Comparison of ENCODE assay signal across 8 cellular contexts in genomic region chr5:132370241-132370820, GRCh38. TPM values are rescaled to one million over a fixed set of nuclear protein-coding genes. Genes with fewer than 3 reads are reported as not detected.
DNase-seq lines count a peak whose midpoint lies in the region; ATAC-seq and TF ChIP-seq lines count a peak whose summit lies in the region.

No MANE protein-coding gene starts in this region.

- DNase-seq in activated CD4-positive, alpha-beta memory T cell treated with anti-CD3 and anti-CD28 coated beads for 36 hours: no peak
- DNase-seq in left cardiac atrium (peak; percentile 34), sigmoid colon (no peak), NCI-H446 treated with DMSO at 0.1 percent for 48 hours (lab: John Stamatoyannopoulos, UW) (no peak), GDM1 (lab: John Stamatoyannopoulos, UW) (no peak), NCI-H748 (lab: John Stamatoyannopoulos, UW; ENCODE audit: unreplicated experiment) (no peak)

- no peak for TF ChIP-seq POLR2A in sigmoid colon (IDR thresholded peaks at IDR 0.05)

- intact Hi-C loops in activated CD4-positive, alpha-beta memory T cell treated with anti-CD3 and anti-CD28 coated beads for 36 hours (cut with micrococcal nuclease): no loop called here
- intact Hi-C loops in left cardiac atrium (cut with DNase I) (loop anchor here in 1 of 2 donors (10.0 kb wide), 2 partner anchors 76 to 454 kb away; partner anchors contain the start of gene SLC22A4), sigmoid colon (cut with DNase I) (no loop called here)

- H3K9me3 ChIP-seq in sigmoid colon: no peaks in the 10 kb centered on the region

- H3K4me1 Mint-ChIP-seq in activated CD4-positive, alpha-beta memory T cell treated with anti-CD3 and anti-CD28 coated beads for 36 hours (ENCODE audit: low read depth): peaks cover 24% of the 10 kb centered on the region

- H3K27ac Mint-ChIP-seq in activated CD4-positive, alpha-beta memory T cell treated with anti-CD3 and anti-CD28 coated beads for 36 hours: peak overlapping the region; percentile 42

- no peak for TF ChIP-seq EP300 in sigmoid colon (IDR thresholded peaks at IDR 0.05)

- POLR2A ChIA-PET in activated CD4-positive, alpha-beta memory T cell treated with anti-CD3 and anti-CD28 coated beads for 36 hours (lab: Charles Lee): interaction anchor here (1.7 kb wide), 1 partner anchor 77 kb away, joined by 18 read pairs; the partner anchor contains the start of gene SLC22A4

- H3K36me3 Mint-ChIP-seq in activated CD4-positive, alpha-beta memory T cell treated with anti-CD3 and anti-CD28 coated beads for 36 hours: no peaks in the 10 kb centered on the region

- H3K4me1 ChIP-seq in sigmoid colon: peaks cover 0 to 34% (median 27%) of the 10 kb centered on the region in 4 donors

- no peaks in the 10 kb centered on the region for H3K9me3 Mint-ChIP-seq in activated CD4-positive, alpha-beta memory T cell treated with anti-CD3 and anti-CD28 coated beads for 36 hours

- peak; percentile 10 for ATAC-seq in GM21717 (IDR thresholded peaks at IDR 0.05; ENCODE audit: unreplicated experiment)
- peak; percentile 2 to 19 for ATAC-seq in left cardiac atrium
- no peak for ATAC-seq in HG03139 (IDR thresholded peaks at IDR 0.05; ENCODE audit: unreplicated experiment)

- no peak for TF ChIP-seq CTCF in sigmoid colon (IDR thresholded peaks at IDR 0.05)

- H3K4me3 ChIP-seq in sigmoid colon: peak overlapping the region; percentile 60 to 80 (median 76)

- no peaks in the 10 kb centered on the region for H3K27me3 ChIP-seq in sigmoid colon

- H3K27me3 Mint-ChIP-seq in activated CD4-positive, alpha-beta memory T cell treated with anti-CD3 and anti-CD28 coated beads for 36 hours: no peaks in the 10 kb centered on the region

- no peaks in the 10 kb centered on the region for H3K36me3 ChIP-seq in sigmoid colon

- peak overlapping the region; percentile 83 to 89 (median 87) for H3K27ac ChIP-seq in sigmoid colon

- WGBS in sigmoid colon, 2 donors: 11 to 23% methylated on average over 23 of the region's 23 CpGs

- CTCF ChIA-PET in activated CD4-positive, alpha-beta memory T cell treated with anti-CD3 and anti-CD28 coated beads for 36 hours (lab: Charles Lee): interaction anchor here (1.0 to 2.7 kb wide), 4 partner anchors 16 to 307 kb away, joined by 3 to 16 read pairs (median 9); no protein-coding TSS in a partner anchor

- peak overlapping the region; percentile 76 for H3K4me3 Mint-ChIP-seq in activated CD4-positive, alpha-beta memory T cell treated with anti-CD3 and anti-CD28 coated beads for 36 hours

RNA-seq across cellular contexts. Expression of gene SLC22A5, which starts 0.8 kb away (rescaled TPM):
- 1 to 10 TPM; 2.8 to 3.6 TPM for total RNA-seq in activated CD4-positive, alpha-beta memory T cell treated with anti-CD3 and anti-CD28 coated beads for 36 hours
- total RNA-seq in left cardiac atrium (10 to 100 TPM in 1 of 2 donors, 1 to 10 TPM in 1; 7.9 to 15.3 TPM), sigmoid colon (1 to 10 TPM; 3.6 to 9.9 (median 6.3) TPM)
- 10 to 100 TPM in 1 of 3 donors, 1 to 10 TPM in 2; 6.0 to 11.9 (median 9.0) TPM for polyA plus RNA-seq in sigmoid colon
